8 cellular contexts compared by ENCODE assay signal in genomic region chr9:92293452-92294296, GRCh38. TPM values are rescaled to one million over a fixed set of nuclear protein-coding genes. Genes with fewer than 3 reads are reported as not detected.
A peak's percentile ranks its signal among the peaks of the same experiment; 100 is the strongest.
DNase-seq lines count a peak whose midpoint lies in the region; ATAC-seq and TF ChIP-seq lines count a peak whose summit lies in the region.

Gene IARS1 (minus strand): TSS chr9:92293697. CDS start chr9:92289419, 4,278 bp downstream.

- H3K27ac ChIP-seq in temporal lobe (ENCODE audit: low read depth, low read length) = peak within 1 kb of the TSS; percentile 55

- ATAC-seq in HG02623 (IDR thresholded peaks at IDR 0.05; ENCODE audit: unreplicated experiment) = peak; percentile 95
- peak; percentile 94 to 98 for ATAC-seq in activated naive CD4-positive, alpha-beta T cell treated with anti-CD3 and anti-CD28 coated beads, Interleukin-2, amount 50 U/mL, for 72 hours

- H3K27ac Mint-ChIP-seq in activated naive CD4-positive, alpha-beta T cell treated with anti-CD3 and anti-CD28 coated beads, Interleukin-2, amount 50 U/mL, for 72 hours = peak within 1 kb of the TSS; percentile 97 to 100

- no peaks in the 10 kb centered on the region for H3K9me3 Mint-ChIP-seq in activated naive CD4-positive, alpha-beta T cell treated with anti-CD3 and anti-CD28 coated beads, Interleukin-2, amount 50 U/mL, for 72 hours

- DNase-seq in GM12864 (ENCODE audit: low read depth) (peak; percentile 96), NCI-H1092 treated with DMSO at 0.1 percent for 48 hours (lab: John Stamatoyannopoulos, UW) (peak; percentile 97), SKM-1 (lab: John Stamatoyannopoulos, UW; ENCODE audit: unreplicated experiment) (peak; percentile 38), glomerular endothelial cell (ENCODE audit: extremely low read depth, low read depth, low spot score) (peak; percentile 78), occipital lobe (lab: John Stamatoyannopoulos, UW) (peak; percentile 98)
- peak; percentile 100 for DNase-seq in activated naive CD4-positive, alpha-beta T cell treated with anti-CD3 and anti-CD28 coated beads, Interleukin-2, amount 50 U/mL, for 72 hours (ENCODE audit: low spot score in 2 of 2)

- TF ChIP-seq CTCF in GM12864 (IDR thresholded peaks at IDR 0.05; ENCODE audit: low read depth, low read length, missing control alignments) = peak; percentile 47

- H3K4me3 ChIP-seq in GM12864 (ENCODE audit: low read depth, low read length) = peak within 1 kb of the TSS; percentile 91

- peaks cover 30 to 54% of the 10 kb centered on the region in 2 donors for H3K36me3 Mint-ChIP-seq in activated naive CD4-positive, alpha-beta T cell treated with anti-CD3 and anti-CD28 coated beads, Interleukin-2, amount 50 U/mL, for 72 hours

RNA-seq across cellular contexts. Expression of gene IARS1, which starts in this region (rescaled TPM):
- 100 to 1,000 TPM; 199 to 222 TPM for total RNA-seq in activated naive CD4-positive, alpha-beta T cell treated with anti-CD3 and anti-CD28 coated beads, Interleukin-2, amount 50 U/mL, for 72 hours
- total RNA-seq in glomerular endothelial cell (89.1 and 98.2 TPM in 2 replicates), occipital lobe (154 TPM), temporal lobe (120 TPM)

Comparison
In these comparisons a context has a peak if more than half of its experiments do, and no peak if none do; other contexts are left out.
1. Peak in every context shown above with its lines: DNase-seq, ATAC-seq, H3K4me3 ChIP-seq and H3K27ac ChIP-seq.
2. DNase-seq: peak in every context shown above with its lines; median percentile 100 in activated naive CD4-positive, alpha-beta T cell treated with anti-CD3 and anti-CD28 coated beads, Interleukin-2, amount 50 U/mL, for 72 hours; 98 in occipital lobe; 97 in NCI-H1092 treated with DMSO at 0.1 percent for 48 hours; 96 in GM12864; 78 in glomerular endothelial cell; 38 in SKM-1.